In the genomic region with DNA sequence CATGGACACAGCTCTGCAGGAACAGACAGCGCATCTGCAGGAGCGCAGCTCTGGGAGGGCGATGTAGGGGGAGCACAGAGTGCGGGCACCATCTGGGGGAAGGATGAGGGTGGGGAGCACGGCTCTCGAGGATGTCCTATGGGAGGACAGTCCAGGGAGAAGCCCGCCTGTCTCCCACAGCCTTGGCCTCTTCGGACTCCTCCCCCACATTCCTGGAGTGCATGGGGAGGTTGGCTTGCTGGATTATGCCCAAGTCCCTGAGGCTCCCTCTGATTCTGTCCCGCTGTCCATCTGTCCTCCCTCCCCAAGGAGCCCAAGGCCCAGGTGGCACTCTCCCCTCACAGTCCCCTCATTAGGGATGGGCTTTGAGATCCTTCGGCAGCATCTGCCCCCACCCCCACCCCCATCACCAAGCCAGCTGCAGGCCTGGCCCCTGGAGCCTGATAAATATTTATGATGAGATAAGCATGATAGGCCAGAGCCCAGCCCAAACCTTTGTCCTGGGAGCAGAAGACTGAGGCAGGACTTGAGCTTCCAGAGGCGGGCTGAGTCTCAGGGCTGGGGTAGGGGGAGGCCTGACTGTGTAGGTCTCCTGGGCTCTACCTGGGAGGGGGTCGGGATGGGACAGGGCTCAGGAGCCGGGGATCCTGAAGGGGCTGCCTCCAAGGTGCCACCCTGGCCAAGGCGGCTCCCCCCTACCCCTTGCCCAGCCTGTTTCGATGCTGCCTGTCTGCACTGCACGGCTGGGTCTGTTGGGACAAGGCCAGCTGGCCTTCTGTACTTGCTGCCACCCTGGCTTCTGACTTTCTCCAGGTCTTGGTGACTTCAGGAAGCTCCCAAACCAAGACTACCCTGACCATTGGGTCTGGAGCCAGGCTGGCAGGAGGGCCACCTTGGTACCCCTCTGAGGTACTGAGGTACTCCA, we compare ENCODE assay signal across 12 cellular contexts. TPM values are rescaled to one million over a fixed set of nuclear protein-coding genes. Genes with fewer than 3 reads are reported as not detected.
DNase-seq lines count a peak whose midpoint lies in the region; ATAC-seq and TF ChIP-seq lines count a peak whose summit lies in the region.
"Had no signal": no experiment of that assay in that cellular context is flagged by ENCODE, and none has a peak within 500 bp of the region (broad histone marks: within the 10 kb centered on the region; RNA-seq: fewer than 3 reads in every experiment).

No MANE protein-coding gene starts in this region.

- TF ChIP-seq CTCF in RWPE1 (conservative IDR thresholded peaks at IDR 0.05; ENCODE audit: low read depth) (no peak), spleen (IDR thresholded peaks at IDR 0.05 in 8 of 11, conservative IDR thresholded peaks at IDR 0.05 in 3 of 11) (no peak), vagina (IDR thresholded peaks at IDR 0.05) (no peak)

- 62 to 73% methylated on average over 15 to 16 of the region's 16 CpGs for WGBS in GM23248 (ENCODE audit: low coverage in 1 of 2, low lambda C conversion rate in 2 of 2, missing lambda C conversion rate in 2 of 2), 2 experiments
- WGBS in spleen, 5 donors, result 75 to 87% (median 76%) methylated on average over 15 to 16 of the region's 16 CpGs

- H3K4me1 ChIP-seq in GM23248 (ENCODE audit: insufficient read depth) (0 out of 2 replicates have a peak, but pooled peaks cover 4% of the 10 kb centered on the region), spleen (peaks cover 3 to 53% (median 29%) of the 10 kb centered on the region in 6 donors), vagina (peaks cover 49% of the 10 kb centered on the region)

- no peaks in the 10 kb centered on the region for H4K20me1 ChIP-seq in GM23248 (ENCODE audit: insufficient read depth)

- no peaks in the 10 kb centered on the region for H3K9me2 ChIP-seq in GM23248 (ENCODE audit: insufficient read depth)

- H3K9ac ChIP-seq in GM23248, result no peak overlapping the region

- ATAC-seq in left cardiac atrium, result peak in 1 of 2 donors; percentile 4
- ATAC-seq: psoas muscle had no signal

- H3F3A ChIP-seq in GM23248 (ENCODE audit: insufficient read depth), result no peaks in the 10 kb centered on the region; the same call in 1 of the 2 replicates

- H3K9me3 ChIP-seq in GM23248 (ENCODE audit: low read depth), result no peaks in the 10 kb centered on the region
- H3K9me3 ChIP-seq in spleen, result no peaks in the 10 kb centered on the region
- H3K9me3 ChIP-seq in vagina, result no peaks in the 10 kb centered on the region
- H3K9me3 ChIP-seq: psoas muscle had no signal

- H2AFZ ChIP-seq in GM23248, result no peak overlapping the region

- in situ Hi-C loops in GM23248 (cut with MboI), result loop anchor here (10.0 kb wide), 1 partner anchor 58 kb away; no protein-coding TSS in a partner anchor

- no peak overlapping the region for H3K27ac ChIP-seq in GM23248
- peak overlapping the region; percentile 42 for H3K27ac ChIP-seq in RWPE1
- H3K27ac ChIP-seq in spleen, result no peak overlapping the region
- H3K27ac ChIP-seq in vagina, result no peak overlapping the region
- H3K27ac ChIP-seq: psoas muscle had no signal

- H3K36me3 ChIP-seq in GM23248 (ENCODE audit: low read depth), result no peaks in the 10 kb centered on the region
- peaks cover 0 to 21% (median 0%) of the 10 kb centered on the region in 6 donors for H3K36me3 ChIP-seq in spleen
- H3K36me3 ChIP-seq in vagina, result no peaks in the 10 kb centered on the region

- POLR2A ChIA-PET in RWPE1 (lab: Yijun Ruan, JAX; ENCODE audit: low non-redundant PET), result no interaction called here

- H3K27me3 ChIP-seq in GM23248 (replicated peaks; ENCODE audit: insufficient read depth) (no peaks in the 10 kb centered on the region), spleen (replicated peaks in 1 of 7) (no peaks in the 10 kb centered on the region), vagina (no peaks in the 10 kb centered on the region)

- intact Hi-C loops in left cardiac atrium (cut with DNase I), result no loop called here
- intact Hi-C loops in spleen (cut with DNase I; ENCODE audit: low total_unique reads), result loop anchor here (10.0 kb wide), 1 partner anchor 148 kb away; a partner anchor contains a TSS
- intact Hi-C loops in vagina (cut with DNase I), result loop anchor here (10.0 kb wide), 1 partner anchor 148 kb away; a partner anchor contains a TSS

- CTCF ChIA-PET in RWPE1 (lab: Yijun Ruan, JAX), result interaction anchor here (1.1 kb wide), 1 partner anchor 25 kb away, joined by 3 read pairs; no protein-coding TSS in a partner anchor

- no peak overlapping the region for H3K4me2 ChIP-seq in GM23248 (ENCODE audit: unreplicated experiment)

- H3K4me3 ChIP-seq in GM23248 (no peak overlapping the region), spleen (no peak overlapping the region), vagina (no peak overlapping the region)
- H3K4me3 ChIP-seq: psoas muscle had no signal

- DNase-seq in GM23248, result peak; percentile 47
- DNase-seq in RWPE1 (ENCODE audit: low spot score), result no peak
- peak; percentile 20 for DNase-seq in left cardiac atrium
- DNase-seq in spleen, result peak; percentile 73
- DNase-seq in stimulated activated naive CD4-positive, alpha-beta T cell (lab: John Stamatoyannopoulos, UW), result no peak
- no peak for DNase-seq in SW 1271 (lab: John Stamatoyannopoulos, UW)
- no peak for DNase-seq in vagina (ENCODE audit: extremely low spot score in 2 of 2)
- DNase-seq: activated effector memory CD4-positive, alpha-beta T cell treated with Interleukin-2 at 50 U/mL for 16 hours; effector CD4-positive, alpha-beta T cell; islet precursor cell; NCI-H748 treated with DMSO at 0.1 percent for 48 hours had no signal

- no peaks in the 10 kb centered on the region for H3K79me2 ChIP-seq in GM23248 (ENCODE audit: insufficient read depth)

- TF ChIP-seq POLR2A in spleen (IDR thresholded peaks at IDR 0.05) (no peak), vagina (IDR thresholded peaks at IDR 0.05) (no peak)

RNA-seq across cellular contexts. Expression of a gene that starts 28.6 kb away (rescaled TPM):
- 3.2 and 3.5 TPM in 2 replicates for total RNA-seq in GM23248 (2014; rRNA removed; shearing (Covaris generic))
- 0.25 and 0.54 TPM in 2 replicates for polyA plus RNA-seq in GM23248 (2016; fragmentation: Nextera tagmentation; extraction: Ambion mirVana)
- 10 to 100 TPM; 12.5 to 24.0 TPM for total RNA-seq in left cardiac atrium
- total RNA-seq in spleen, result 100 to 1,000 TPM in 3 of 7 donors, 10 to 100 TPM in 4; 56.1 to 205 (median 98.8) TPM
- polyA plus RNA-seq in spleen, result 10 to 100 TPM; 16.9 to 34.2 (median 31.7) TPM
- 78.1 TPM for total RNA-seq in vagina

RNA-seq across cellular contexts. Expression of a gene that starts 37.8 kb away (rescaled TPM):
- total RNA-seq in GM23248 (2014; rRNA removed; shearing (Covaris generic)), result 86.1 and 152 TPM in 2 replicates
- polyA plus RNA-seq in GM23248 (2016; fragmentation: Nextera tagmentation; extraction: Ambion mirVana) (44.5 and 55.0 TPM in 2 replicates), spleen (100 to 1,000 TPM in 2 of 3 donors, 10 to 100 TPM in 1; 79.2 to 190 (median 149) TPM)
- total RNA-seq in left cardiac atrium (10 to 100 TPM; 66.6 to 69.7 TPM), spleen (100 to 1,000 TPM; 196 to 381 (median 263) TPM), vagina (271 TPM)

Comparison
In these comparisons a context has a peak if more than half of its experiments do, and no peak if none do; other contexts are left out.
1. DNase-seq: peak in GM23248 (single experiment), left cardiac atrium (single experiment) and spleen (single experiment); none in RWPE1 (single experiment), stimulated activated naive CD4-positive, alpha-beta T cell (0 of 6), SW 1271 (0 of 2) and vagina (0 of 2).
2. intact Hi-C loops: an anchor here in spleen (10.0 kb wide) and vagina (10.0 kb wide); none called in left cardiac atrium.